18 cellular contexts compared by ENCODE assay signal in the genomic region with DNA sequence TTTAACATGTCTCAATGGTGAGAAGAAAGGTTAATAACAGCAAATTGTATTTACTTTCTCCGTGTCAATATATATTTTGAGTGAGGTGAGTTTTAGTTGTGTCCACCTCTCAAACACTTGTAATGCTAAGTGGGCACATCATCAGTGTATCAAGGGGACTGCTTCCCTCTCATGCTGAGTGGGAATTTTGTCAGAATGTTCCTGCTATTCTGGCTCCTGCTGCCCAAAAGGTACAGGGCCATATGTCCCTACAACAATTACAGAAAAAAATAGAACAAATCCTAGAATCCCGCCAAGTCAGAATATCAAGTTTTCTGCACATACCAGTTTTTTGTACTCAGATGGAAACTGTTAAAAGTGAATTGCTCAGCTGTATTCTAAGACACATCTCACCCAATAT.
"Had no signal": no experiment of that assay in that cellular context is flagged by ENCODE, and none has a peak within 500 bp of the region (broad histone marks: within the 10 kb centered on the region; RNA-seq: fewer than 3 reads in every experiment).

No MANE protein-coding gene starts in this region.

- ATAC-seq: HepG2 had no signal

- DNase-seq: IMR-90, Karpas-422, KG1, MG63, NCI-H1092, NCI-H1417 treated with DMSO at 0.1 percent for 48 hours, NCI-H146, NCI-H1694 treated with DMSO at 0.1 percent for 48 hours, NCI-H1930, NCI-H2081, NCI-H2107, NCI-H2171 treated with DMSO at 0.1 percent for 48 hours, NCI-H446 treated with DMSO at 0.1 percent for 48 hours, NCI-H526, Right ventricle myocardium superior, RPMI8226, SIG-M5 had no signal
